11 cellular contexts compared by ENCODE assay signal in genomic region chr5:80864706-80865435, GRCh38.
DNase-seq lines count a peak whose midpoint lies in the region; ATAC-seq lines count a peak whose summit lies in the region.
"Had no signal": no experiment of that assay in that cellular context is flagged by ENCODE, and none has a peak within 500 bp of the region (broad histone marks: within the 10 kb centered on the region; RNA-seq: fewer than 3 reads in every experiment).

No MANE protein-coding gene starts in this region.

- H3K27me3 Mint-ChIP-seq in stimulated activated naive CD8-positive, alpha-beta T cell treated with anti-CD3 and anti-CD28 coated beads, Interleukin-15, Interleukin-2, amounts not matched to agents 100 ng/mL and 50 ng/mL, for 24 hours, result no peaks in the 10 kb centered on the region

- peak overlapping the region; percentile 18 for H3K4me3 Mint-ChIP-seq in stimulated activated naive CD8-positive, alpha-beta T cell treated with anti-CD3 and anti-CD28 coated beads, Interleukin-15, Interleukin-2, amounts not matched to agents 100 ng/mL and 50 ng/mL, for 24 hours
- H3K4me3 Mint-ChIP-seq: neural progenitor cell had no signal

- H3K4me1 Mint-ChIP-seq in stimulated activated naive CD8-positive, alpha-beta T cell treated with anti-CD3 and anti-CD28 coated beads, Interleukin-15, Interleukin-2, amounts not matched to agents 100 ng/mL and 50 ng/mL, for 24 hours (ENCODE audit: low read depth), result peaks cover 50% of the 10 kb centered on the region

- no peaks in the 10 kb centered on the region for H3K9me3 Mint-ChIP-seq in stimulated activated naive CD8-positive, alpha-beta T cell treated with anti-CD3 and anti-CD28 coated beads, Interleukin-15, Interleukin-2, amounts not matched to agents 100 ng/mL and 50 ng/mL, for 24 hours
- H3K9me3 Mint-ChIP-seq: neural progenitor cell had no signal

- peak; percentile 16 for DNase-seq in stimulated activated CD4-positive, alpha-beta T cell treated with anti-CD3 and anti-CD28 coated beads, Interleukin-1b, Interleukin-23, amount 100 ng/mL, for 48 hours
- DNase-seq in stimulated activated CD4-positive, alpha-beta T cell treated with anti-CD3 and anti-CD28 coated beads, Interleukin-12 subunit alpha, Interleukin-12 subunit beta, amount 100 ng/mL, for 4 hours, result no peak
- DNase-seq in MV-4-11 (lab: John Stamatoyannopoulos, UW), result no peak
- no peak for DNase-seq in HK-2 (ENCODE audit: unreplicated experiment)
- DNase-seq in T-helper 9 cell, result no peak
- DNase-seq: effector memory CD4-positive, alpha-beta T cell; NCI-H2029 had no signal

- peaks cover 66% of the 10 kb centered on the region for H3K36me3 Mint-ChIP-seq in stimulated activated naive CD8-positive, alpha-beta T cell treated with anti-CD3 and anti-CD28 coated beads, Interleukin-15, Interleukin-2, amounts not matched to agents 100 ng/mL and 50 ng/mL, for 24 hours (ENCODE audit: low read depth)
- H3K36me3 Mint-ChIP-seq: neural progenitor cell had no signal

- H3K27ac Mint-ChIP-seq in stimulated activated naive CD8-positive, alpha-beta T cell treated with anti-CD3 and anti-CD28 coated beads, Interleukin-15, Interleukin-2, amounts not matched to agents 100 ng/mL and 50 ng/mL, for 24 hours, result peak overlapping the region; percentile 74
- H3K27ac Mint-ChIP-seq: neural progenitor cell had no signal

- ATAC-seq in GM21825 (IDR thresholded peaks at IDR 0.05; ENCODE audit: unreplicated experiment) (peak; percentile 66), HG03558 (IDR thresholded peaks at IDR 0.05; ENCODE audit: extremely low read depth, unreplicated experiment) (peak; percentile 61)
